Comparison of ENCODE assay signal across 1 cellular context in the genomic region with DNA sequence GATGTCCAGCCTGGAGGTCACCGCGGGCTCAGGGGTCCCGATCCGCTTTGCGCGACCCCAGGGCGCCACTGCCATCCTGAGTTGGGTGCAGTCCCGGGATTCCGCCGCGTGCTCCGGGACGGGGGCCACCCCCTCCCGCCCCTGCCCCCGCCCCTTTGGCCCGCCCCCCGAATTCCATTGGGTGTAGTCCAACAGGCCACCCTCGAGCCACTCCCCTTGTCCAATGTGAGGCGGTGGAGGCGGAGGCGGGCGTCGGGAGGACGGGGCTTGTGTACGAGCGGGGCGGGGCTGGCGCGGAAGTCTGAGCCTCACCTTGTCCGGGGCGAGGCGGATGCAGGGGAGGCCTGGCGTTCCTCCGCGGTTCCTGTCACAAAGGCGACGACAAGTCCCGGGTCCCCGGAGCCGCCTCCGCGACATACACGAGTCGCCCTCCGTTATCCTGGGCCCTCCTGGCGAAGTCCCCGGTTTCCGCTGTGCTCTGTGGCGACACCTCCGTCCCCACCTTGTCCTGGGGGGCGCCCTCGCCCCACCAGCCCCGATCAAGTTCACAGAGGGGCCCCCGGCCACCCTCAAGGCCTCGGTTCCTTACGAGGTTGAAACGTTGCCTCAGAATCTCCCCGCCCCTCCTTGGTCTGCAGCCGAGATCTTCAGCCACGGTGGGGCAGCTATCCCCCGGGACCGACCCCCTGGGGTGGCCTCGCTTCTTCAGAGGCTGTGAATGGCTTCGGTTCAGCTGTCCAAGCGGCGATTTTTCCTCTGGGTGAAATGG.
A peak's percentile ranks its signal among the peaks of the same experiment; 100 is the strongest.
TF ChIP-seq lines count a peak whose summit lies in the region.

No MANE protein-coding gene starts in this region.

TF ChIP-seq in K562, 482 proteins besides CTCF, POLR2A, EP300 and RAD21 (continued from another document and continues in another):
- TF ChIP-seq, protein P1, sequence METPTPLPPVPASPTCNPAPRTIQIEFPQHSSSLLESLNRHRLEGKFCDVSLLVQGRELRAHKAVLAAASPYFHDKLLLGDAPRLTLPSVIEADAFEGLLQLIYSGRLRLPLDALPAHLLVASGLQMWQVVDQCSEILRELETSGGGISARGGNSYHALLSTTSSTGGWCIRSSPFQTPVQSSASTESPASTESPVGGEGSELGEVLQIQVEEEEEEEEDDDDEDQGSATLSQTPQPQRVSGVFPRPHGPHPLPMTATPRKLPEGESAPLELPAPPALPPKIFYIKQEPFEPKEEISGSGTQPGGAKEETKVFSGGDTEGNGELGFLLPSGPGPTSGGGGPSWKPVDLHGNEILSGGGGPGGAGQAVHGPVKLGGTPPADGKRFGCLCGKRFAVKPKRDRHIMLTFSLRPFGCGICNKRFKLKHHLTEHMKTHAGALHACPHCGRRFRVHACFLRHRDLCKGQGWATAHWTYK (CRISPR knock-in tag; IDR thresholded peaks at IDR 0.05) = 0 out of 2 replicates have a peak, but pooled peaks have one; percentile 19
- TF ChIP-seq FOXK2 (conservative IDR thresholded peaks at IDR 0.05 in 1 of 2, IDR thresholded peaks at IDR 0.05 in 1 of 2; ENCODE audit: low read depth in 2 of 2) (peak; percentile 73 to 88; a peak in 3 of 4 replicates), STAG1 (CRISPR knock-in tag; IDR thresholded peaks at IDR 0.05; ENCODE audit: borderline replicate concordance) (peak; percentile 35), MBD2 (IDR thresholded peaks at IDR 0.05; ENCODE audit: borderline replicate concordance, low read depth) (peak; percentile 77), ATF1 (CRISPR knock-in tag; IDR thresholded peaks at IDR 0.05) (no peak), ATF1 (tag; IDR thresholded peaks at IDR 0.05) (peak; percentile 34), KAT8 (IDR thresholded peaks at IDR 0.05; ENCODE audit: low read depth) (no peak), PRMT5 (CRISPR knock-in tag; IDR thresholded peaks at IDR 0.05) (peak; percentile 58; the same call in 1 of the 2 replicates), TEAD1 (CRISPR knock-in tag; IDR thresholded peaks at IDR 0.05) (peak in 1 of 2 experiments; percentile 9; a peak in 1 of 4 replicates), MEIS2 (IDR thresholded peaks at IDR 0.05; ENCODE audit: partially characterized antibody) (peak; percentile 45), RB1 (IDR thresholded peaks at IDR 0.05; ENCODE audit: low read depth) (peak; percentile 63), RBM22 (IDR thresholded peaks at IDR 0.05; ENCODE audit: low read depth, low read length, poor library complexity, severe bottlenecking) (no peak), FOXA3 (CRISPR knock-in tag; conservative IDR thresholded peaks at IDR 0.05 in 1 of 2, IDR thresholded peaks at IDR 0.05 in 1 of 2) (peak in 1 of 2 experiments; percentile 46; a peak in 1 of 4 replicates), ZBTB17 (CRISPR knock-in tag; IDR thresholded peaks at IDR 0.05) (no peak)
- TF ChIP-seq, protein P2, sequence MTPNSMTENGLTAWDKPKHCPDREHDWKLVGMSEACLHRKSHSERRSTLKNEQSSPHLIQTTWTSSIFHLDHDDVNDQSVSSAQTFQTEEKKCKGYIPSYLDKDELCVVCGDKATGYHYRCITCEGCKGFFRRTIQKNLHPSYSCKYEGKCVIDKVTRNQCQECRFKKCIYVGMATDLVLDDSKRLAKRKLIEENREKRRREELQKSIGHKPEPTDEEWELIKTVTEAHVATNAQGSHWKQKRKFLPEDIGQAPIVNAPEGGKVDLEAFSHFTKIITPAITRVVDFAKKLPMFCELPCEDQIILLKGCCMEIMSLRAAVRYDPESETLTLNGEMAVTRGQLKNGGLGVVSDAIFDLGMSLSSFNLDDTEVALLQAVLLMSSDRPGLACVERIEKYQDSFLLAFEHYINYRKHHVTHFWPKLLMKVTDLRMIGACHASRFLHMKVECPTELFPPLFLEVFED (CRISPR knock-in tag; conservative IDR thresholded peaks at IDR 0.05) = 0 out of 2 replicates have a peak, but pooled peaks have one; percentile 55
- TF ChIP-seq, protein P3, sequence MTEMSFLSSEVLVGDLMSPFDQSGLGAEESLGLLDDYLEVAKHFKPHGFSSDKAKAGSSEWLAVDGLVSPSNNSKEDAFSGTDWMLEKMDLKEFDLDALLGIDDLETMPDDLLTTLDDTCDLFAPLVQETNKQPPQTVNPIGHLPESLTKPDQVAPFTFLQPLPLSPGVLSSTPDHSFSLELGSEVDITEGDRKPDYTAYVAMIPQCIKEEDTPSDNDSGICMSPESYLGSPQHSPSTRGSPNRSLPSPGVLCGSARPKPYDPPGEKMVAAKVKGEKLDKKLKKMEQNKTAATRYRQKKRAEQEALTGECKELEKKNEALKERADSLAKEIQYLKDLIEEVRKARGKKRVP (CRISPR knock-in tag; IDR thresholded peaks at IDR 0.05) = peak; percentile 64; the same call in 1 of the 2 replicates
- TF ChIP-seq, protein P4, sequence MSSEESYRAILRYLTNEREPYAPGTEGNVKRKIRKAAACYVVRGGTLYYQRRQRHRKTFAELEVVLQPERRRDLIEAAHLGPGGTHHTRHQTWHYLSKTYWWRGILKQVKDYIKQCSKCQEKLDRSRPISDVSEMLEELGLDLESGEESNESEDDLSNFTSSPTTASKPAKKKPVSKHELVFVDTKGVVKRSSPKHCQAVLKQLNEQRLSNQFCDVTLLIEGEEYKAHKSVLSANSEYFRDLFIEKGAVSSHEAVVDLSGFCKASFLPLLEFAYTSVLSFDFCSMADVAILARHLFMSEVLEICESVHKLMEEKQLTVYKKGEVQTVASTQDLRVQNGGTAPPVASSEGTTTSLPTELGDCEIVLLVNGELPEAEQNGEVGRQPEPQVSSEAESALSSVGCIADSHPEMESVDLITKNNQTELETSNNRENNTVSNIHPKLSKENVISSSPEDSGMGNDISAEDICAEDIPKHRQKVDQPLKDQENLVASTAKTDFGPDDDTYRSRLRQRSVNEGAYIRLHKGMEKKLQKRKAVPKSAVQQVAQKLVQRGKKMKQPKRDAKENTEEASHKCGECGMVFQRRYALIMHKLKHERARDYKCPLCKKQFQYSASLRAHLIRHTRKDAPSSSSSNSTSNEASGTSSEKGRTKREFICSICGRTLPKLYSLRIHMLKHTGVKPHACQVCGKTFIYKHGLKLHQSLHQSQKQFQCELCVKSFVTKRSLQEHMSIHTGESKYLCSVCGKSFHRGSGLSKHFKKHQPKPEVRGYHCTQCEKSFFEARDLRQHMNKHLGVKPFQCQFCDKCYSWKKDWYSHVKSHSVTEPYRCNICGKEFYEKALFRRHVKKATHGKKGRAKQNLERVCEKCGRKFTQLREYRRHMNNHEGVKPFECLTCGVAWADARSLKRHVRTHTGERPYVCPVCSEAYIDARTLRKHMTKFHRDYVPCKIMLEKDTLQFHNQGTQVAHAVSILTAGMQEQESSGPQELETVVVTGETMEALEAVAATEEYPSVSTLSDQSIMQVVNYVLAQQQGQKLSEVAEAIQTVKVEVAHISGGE (CRISPR knock-in tag; IDR thresholded peaks at IDR 0.05) = peak in 1 of 3 experiments; percentile 53; a peak in 1 of 6 replicates
- TF ChIP-seq, protein P5, sequence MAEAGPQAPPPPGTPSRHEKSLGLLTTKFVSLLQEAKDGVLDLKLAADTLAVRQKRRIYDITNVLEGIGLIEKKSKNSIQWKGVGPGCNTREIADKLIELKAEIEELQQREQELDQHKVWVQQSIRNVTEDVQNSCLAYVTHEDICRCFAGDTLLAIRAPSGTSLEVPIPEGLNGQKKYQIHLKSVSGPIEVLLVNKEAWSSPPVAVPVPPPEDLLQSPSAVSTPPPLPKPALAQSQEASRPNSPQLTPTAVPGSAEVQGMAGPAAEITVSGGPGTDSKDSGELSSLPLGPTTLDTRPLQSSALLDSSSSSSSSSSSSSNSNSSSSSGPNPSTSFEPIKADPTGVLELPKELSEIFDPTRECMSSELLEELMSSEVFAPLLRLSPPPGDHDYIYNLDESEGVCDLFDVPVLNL (CRISPR knock-in tag; IDR thresholded peaks at IDR 0.05; ENCODE audit: low read depth) = no peak
- TF ChIP-seq, protein P6, sequence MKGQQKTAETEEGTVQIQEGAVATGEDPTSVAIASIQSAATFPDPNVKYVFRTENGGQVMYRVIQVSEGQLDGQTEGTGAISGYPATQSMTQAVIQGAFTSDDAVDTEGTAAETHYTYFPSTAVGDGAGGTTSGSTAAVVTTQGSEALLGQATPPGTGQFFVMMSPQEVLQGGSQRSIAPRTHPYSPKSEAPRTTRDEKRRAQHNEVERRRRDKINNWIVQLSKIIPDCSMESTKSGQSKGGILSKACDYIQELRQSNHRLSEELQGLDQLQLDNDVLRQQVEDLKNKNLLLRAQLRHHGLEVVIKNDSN (CRISPR knock-in tag; IDR thresholded peaks at IDR 0.05) = 0 out of 2 replicates have a peak, but pooled peaks have one; percentile 2
- TF ChIP-seq, protein P7, sequence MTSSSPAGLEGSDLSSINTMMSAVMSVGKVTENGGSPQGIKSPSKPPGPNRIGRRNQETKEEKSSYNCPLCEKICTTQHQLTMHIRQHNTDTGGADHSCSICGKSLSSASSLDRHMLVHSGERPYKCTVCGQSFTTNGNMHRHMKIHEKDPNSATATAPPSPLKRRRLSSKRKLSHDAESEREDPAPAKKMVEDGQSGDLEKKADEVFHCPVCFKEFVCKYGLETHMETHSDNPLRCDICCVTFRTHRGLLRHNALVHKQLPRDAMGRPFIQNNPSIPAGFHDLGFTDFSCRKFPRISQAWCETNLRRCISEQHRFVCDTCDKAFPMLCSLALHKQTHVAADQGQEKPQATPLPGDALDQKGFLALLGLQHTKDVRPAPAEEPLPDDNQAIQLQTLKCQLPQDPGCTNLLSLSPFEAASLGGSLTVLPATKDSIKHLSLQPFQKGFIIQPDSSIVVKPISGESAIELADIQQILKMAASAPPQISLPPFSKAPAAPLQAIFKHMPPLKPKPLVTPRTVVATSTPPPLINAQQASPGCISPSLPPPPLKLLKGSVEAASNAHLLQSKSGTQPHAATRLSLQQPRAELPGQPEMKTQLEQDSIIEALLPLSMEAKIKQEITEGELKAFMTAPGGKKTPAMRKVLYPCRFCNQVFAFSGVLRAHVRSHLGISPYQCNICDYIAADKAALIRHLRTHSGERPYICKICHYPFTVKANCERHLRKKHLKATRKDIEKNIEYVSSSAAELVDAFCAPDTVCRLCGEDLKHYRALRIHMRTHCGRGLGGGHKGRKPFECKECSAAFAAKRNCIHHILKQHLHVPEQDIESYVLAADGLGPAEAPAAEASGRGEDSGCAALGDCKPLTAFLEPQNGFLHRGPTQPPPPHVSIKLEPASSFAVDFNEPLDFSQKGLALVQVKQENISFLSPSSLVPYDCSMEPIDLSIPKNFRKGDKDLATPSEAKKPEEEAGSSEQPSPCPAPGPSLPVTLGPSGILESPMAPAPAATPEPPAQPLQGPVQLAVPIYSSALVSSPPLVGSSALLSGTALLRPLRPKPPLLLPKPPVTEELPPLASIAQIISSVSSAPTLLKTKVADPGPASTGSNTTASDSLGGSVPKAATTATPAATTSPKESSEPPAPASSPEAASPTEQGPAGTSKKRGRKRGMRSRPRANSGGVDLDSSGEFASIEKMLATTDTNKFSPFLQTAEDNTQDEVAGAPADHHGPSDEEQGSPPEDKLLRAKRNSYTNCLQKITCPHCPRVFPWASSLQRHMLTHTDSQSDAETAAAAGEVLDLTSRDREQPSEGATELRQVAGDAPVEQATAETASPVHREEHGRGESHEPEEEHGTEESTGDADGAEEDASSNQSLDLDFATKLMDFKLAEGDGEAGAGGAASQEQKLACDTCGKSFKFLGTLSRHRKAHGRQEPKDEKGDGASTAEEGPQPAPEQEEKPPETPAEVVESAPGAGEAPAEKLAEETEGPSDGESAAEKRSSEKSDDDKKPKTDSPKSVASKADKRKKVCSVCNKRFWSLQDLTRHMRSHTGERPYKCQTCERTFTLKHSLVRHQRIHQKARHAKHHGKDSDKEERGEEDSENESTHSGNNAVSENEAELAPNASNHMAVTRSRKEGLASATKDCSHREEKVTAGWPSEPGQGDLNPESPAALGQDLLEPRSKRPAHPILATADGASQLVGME (CRISPR knock-in tag; IDR thresholded peaks at IDR 0.05) = no peak
- TF ChIP-seq, protein P8, sequence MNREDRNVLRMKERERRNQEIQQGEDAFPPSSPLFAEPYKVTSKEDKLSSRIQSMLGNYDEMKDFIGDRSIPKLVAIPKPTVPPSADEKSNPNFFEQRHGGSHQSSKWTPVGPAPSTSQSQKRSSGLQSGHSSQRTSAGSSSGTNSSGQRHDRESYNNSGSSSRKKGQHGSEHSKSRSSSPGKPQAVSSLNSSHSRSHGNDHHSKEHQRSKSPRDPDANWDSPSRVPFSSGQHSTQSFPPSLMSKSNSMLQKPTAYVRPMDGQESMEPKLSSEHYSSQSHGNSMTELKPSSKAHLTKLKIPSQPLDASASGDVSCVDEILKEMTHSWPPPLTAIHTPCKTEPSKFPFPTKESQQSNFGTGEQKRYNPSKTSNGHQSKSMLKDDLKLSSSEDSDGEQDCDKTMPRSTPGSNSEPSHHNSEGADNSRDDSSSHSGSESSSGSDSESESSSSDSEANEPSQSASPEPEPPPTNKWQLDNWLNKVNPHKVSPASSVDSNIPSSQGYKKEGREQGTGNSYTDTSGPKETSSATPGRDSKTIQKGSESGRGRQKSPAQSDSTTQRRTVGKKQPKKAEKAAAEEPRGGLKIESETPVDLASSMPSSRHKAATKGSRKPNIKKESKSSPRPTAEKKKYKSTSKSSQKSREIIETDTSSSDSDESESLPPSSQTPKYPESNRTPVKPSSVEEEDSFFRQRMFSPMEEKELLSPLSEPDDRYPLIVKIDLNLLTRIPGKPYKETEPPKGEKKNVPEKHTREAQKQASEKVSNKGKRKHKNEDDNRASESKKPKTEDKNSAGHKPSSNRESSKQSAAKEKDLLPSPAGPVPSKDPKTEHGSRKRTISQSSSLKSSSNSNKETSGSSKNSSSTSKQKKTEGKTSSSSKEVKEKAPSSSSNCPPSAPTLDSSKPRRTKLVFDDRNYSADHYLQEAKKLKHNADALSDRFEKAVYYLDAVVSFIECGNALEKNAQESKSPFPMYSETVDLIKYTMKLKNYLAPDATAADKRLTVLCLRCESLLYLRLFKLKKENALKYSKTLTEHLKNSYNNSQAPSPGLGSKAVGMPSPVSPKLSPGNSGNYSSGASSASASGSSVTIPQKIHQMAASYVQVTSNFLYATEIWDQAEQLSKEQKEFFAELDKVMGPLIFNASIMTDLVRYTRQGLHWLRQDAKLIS (CRISPR knock-in tag; IDR thresholded peaks at IDR 0.05) = peak; percentile 11; the same call in 1 of the 2 replicates
- TF ChIP-seq, protein P9, sequence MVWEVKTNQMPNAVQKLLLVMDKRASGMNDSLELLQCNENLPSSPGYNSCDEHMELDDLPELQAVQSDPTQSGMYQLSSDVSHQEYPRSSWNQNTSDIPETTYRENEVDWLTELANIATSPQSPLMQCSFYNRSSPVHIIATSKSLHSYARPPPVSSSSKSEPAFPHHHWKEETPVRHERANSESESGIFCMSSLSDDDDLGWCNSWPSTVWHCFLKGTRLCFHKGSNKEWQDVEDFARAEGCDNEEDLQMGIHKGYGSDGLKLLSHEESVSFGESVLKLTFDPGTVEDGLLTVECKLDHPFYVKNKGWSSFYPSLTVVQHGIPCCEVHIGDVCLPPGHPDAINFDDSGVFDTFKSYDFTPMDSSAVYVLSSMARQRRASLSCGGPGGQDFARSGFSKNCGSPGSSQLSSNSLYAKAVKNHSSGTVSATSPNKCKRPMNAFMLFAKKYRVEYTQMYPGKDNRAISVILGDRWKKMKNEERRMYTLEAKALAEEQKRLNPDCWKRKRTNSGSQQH (CRISPR knock-in tag; IDR thresholded peaks at IDR 0.05) = peak; percentile 70
- TF ChIP-seq, protein P10, sequence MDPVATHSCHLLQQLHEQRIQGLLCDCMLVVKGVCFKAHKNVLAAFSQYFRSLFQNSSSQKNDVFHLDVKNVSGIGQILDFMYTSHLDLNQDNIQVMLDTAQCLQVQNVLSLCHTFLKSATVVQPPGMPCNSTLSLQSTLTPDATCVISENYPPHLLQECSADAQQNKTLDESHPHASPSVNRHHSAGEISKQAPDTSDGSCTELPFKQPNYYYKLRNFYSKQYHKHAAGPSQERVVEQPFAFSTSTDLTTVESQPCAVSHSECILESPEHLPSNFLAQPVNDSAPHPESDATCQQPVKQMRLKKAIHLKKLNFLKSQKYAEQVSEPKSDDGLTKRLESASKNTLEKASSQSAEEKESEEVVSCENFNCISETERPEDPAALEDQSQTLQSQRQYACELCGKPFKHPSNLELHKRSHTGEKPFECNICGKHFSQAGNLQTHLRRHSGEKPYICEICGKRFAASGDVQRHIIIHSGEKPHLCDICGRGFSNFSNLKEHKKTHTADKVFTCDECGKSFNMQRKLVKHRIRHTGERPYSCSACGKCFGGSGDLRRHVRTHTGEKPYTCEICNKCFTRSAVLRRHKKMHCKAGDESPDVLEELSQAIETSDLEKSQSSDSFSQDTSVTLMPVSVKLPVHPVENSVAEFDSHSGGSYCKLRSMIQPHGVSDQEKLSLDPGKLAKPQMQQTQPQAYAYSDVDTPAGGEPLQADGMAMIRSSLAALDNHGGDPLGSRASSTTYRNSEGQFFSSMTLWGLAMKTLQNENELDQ (CRISPR knock-in tag; IDR thresholded peaks at IDR 0.05; ENCODE audit: borderline replicate concordance) = peak; percentile 57; the same call in 1 of the 2 replicates
